ENCODE assay signal across 8 cellular contexts in genomic region chr4:83484500-83485431, GRCh38. TPM values are rescaled to one million over a fixed set of nuclear protein-coding genes. Genes with fewer than 3 reads are reported as not detected.
A peak's percentile ranks its signal among the peaks of the same experiment; 100 is the strongest.
DNase-seq lines count a peak whose midpoint lies in the region; ATAC-seq and TF ChIP-seq lines count a peak whose summit lies in the region.

Gene ABRAXAS1 (minus strand): TSS chr4:83485100. CDS start chr4:83485072, 28 bp downstream.

- peak within 1 kb of the TSS; percentile 11 for H2BK12ac ChIP-seq in trophoblast cell (ENCODE audit: low read length)

- ATAC-seq in HG02763 (IDR thresholded peaks at IDR 0.05; ENCODE audit: unreplicated experiment), result peak; percentile 98
- ATAC-seq in activated naive CD8-positive, alpha-beta T cell treated with anti-CD3 and anti-CD28 coated beads, Interleukin-2, amount 50 U/mL, for 24 hours, result peak; percentile 97

- H3K14ac ChIP-seq in trophoblast cell (ENCODE audit: low read length), result peak within 1 kb of the TSS; percentile 96

- no peaks in the 10 kb centered on the region; the same call in 1 of the 2 replicates for H3F3A ChIP-seq in SU-DHL-6 (ENCODE audit: insufficient read depth)

- peak within 1 kb of the TSS; percentile 70 for H3K4ac ChIP-seq in trophoblast cell (ENCODE audit: low read depth, low read length)

- H3K27me3 Mint-ChIP-seq in activated naive CD8-positive, alpha-beta T cell treated with anti-CD3 and anti-CD28 coated beads, Interleukin-2, amount 50 U/mL, for 24 hours, result no peaks in the 10 kb centered on the region

- peak within 1 kb of the TSS; percentile 98 for H3K4me3 Mint-ChIP-seq in activated naive CD8-positive, alpha-beta T cell treated with anti-CD3 and anti-CD28 coated beads, Interleukin-2, amount 50 U/mL, for 24 hours

- H3K4me2 ChIP-seq in SU-DHL-6 (ENCODE audit: low read depth, low read length, poor library complexity, severe bottlenecking) (peak within 1 kb of the TSS; percentile 87), trophoblast cell (ENCODE audit: low read length) (peak within 1 kb of the TSS; percentile 73)

- H3K27ac Mint-ChIP-seq in activated naive CD8-positive, alpha-beta T cell treated with anti-CD3 and anti-CD28 coated beads, Interleukin-2, amount 50 U/mL, for 24 hours, result peak within 1 kb of the TSS; percentile 99

- peak; percentile 87 to 95 for TF ChIP-seq POLR2A in tibial nerve (IDR thresholded peaks at IDR 0.05)

- peak within 1 kb of the TSS; percentile 86 for H2BK120ac ChIP-seq in trophoblast cell (ENCODE audit: insufficient read depth, low read length, poor library complexity)

- H3K18ac ChIP-seq in trophoblast cell (ENCODE audit: low read length), result peak within 1 kb of the TSS; percentile 69

- peaks cover 4% of the 10 kb centered on the region for H3K36me3 Mint-ChIP-seq in activated naive CD8-positive, alpha-beta T cell treated with anti-CD3 and anti-CD28 coated beads, Interleukin-2, amount 50 U/mL, for 24 hours (ENCODE audit: low read depth)

- H3K4me1 ChIP-seq in cardiac muscle cell (ENCODE audit: low read depth) (peaks cover 6% of the 10 kb centered on the region), trophoblast cell (ENCODE audit: control insufficient read depth in 1 of 2, insufficient read depth in 2 of 2, low read length in 2 of 2) (no peaks in the 10 kb centered on the region), tibial nerve (peaks cover 0 to 19% (median 8%) of the 10 kb centered on the region in 4 donors)

- H3K23ac ChIP-seq in trophoblast cell (ENCODE audit: low read length), result no peak within 1 kb of the TSS

- peak in 1 of 2 donors; percentile 96 for TF ChIP-seq EP300 in tibial nerve (IDR thresholded peaks at IDR 0.05)

- peak within 1 kb of the TSS; percentile 36 for H2AK5ac ChIP-seq in trophoblast cell (ENCODE audit: low read length)

- H4K20me1 ChIP-seq in SU-DHL-6 (ENCODE audit: low read depth, low read length), result no peaks in the 10 kb centered on the region

- H3K9me3 ChIP-seq in SU-DHL-6 (ENCODE audit: insufficient read depth, low read length), result no peaks in the 10 kb centered on the region
- H3K9me3 ChIP-seq in cardiac muscle cell (ENCODE audit: low read depth), result no peaks in the 10 kb centered on the region
- no peaks in the 10 kb centered on the region for H3K9me3 ChIP-seq in trophoblast cell (ENCODE audit: insufficient read depth, low read depth, low read length)
- H3K9me3 ChIP-seq in tibial nerve, result no peaks in the 10 kb centered on the region

- peak within 1 kb of the TSS; percentile 88 for H4K91ac ChIP-seq in trophoblast cell (ENCODE audit: low read depth, low read length)

- H3K9me3 Mint-ChIP-seq in activated naive CD8-positive, alpha-beta T cell treated with anti-CD3 and anti-CD28 coated beads, Interleukin-2, amount 50 U/mL, for 24 hours, result no peaks in the 10 kb centered on the region

- peak within 1 kb of the TSS; percentile 80 for H4K8ac ChIP-seq in trophoblast cell (ENCODE audit: low read depth, low read length)

- H3K9ac ChIP-seq in SU-DHL-6 (ENCODE audit: low read length) (peak within 1 kb of the TSS; percentile 75), trophoblast cell (ENCODE audit: low read length) (peak within 1 kb of the TSS; percentile 11)

- H3K79me1 ChIP-seq in trophoblast cell (ENCODE audit: low read length), result peaks cover 6% of the 10 kb centered on the region

- H2BK5ac ChIP-seq in trophoblast cell (ENCODE audit: low read depth, low read length, poor library complexity), result peak within 1 kb of the TSS; percentile 79

- H3K27ac ChIP-seq in SU-DHL-6 (ENCODE audit: low read depth, low read length) (peak within 1 kb of the TSS; percentile 61), cardiac muscle cell (peak within 1 kb of the TSS; percentile 78), trophoblast cell (ENCODE audit: low read depth, low read length) (peak within 1 kb of the TSS; percentile 80), tibial nerve (peak within 1 kb of the TSS; percentile 77 to 96 (median 90))

- peaks cover 20% of the 10 kb centered on the region for H3K4me1 Mint-ChIP-seq in activated naive CD8-positive, alpha-beta T cell treated with anti-CD3 and anti-CD28 coated beads, Interleukin-2, amount 50 U/mL, for 24 hours

- peaks cover 8% of the 10 kb centered on the region; the same call in 1 of the 2 replicates for H3K79me2 ChIP-seq in SU-DHL-6 (ENCODE audit: insufficient read depth, low read length)
- H3K79me2 ChIP-seq in trophoblast cell (ENCODE audit: control insufficient read depth, insufficient read depth, low read length, poor library complexity), result peaks cover 5% of the 10 kb centered on the region

- peak within 1 kb of the TSS; percentile 82 for H2AFZ ChIP-seq in SU-DHL-6 (ENCODE audit: low read depth, low read length, severe bottlenecking)
- peak within 1 kb of the TSS; percentile 92 for H2AFZ ChIP-seq in trophoblast cell (ENCODE audit: insufficient read depth, low read length, poor library complexity)

- H3K36me3 ChIP-seq in SU-DHL-6 (ENCODE audit: low read length) (no peaks in the 10 kb centered on the region), cardiac muscle cell (no peaks in the 10 kb centered on the region), trophoblast cell (ENCODE audit: control insufficient read depth in 1 of 2, insufficient read depth in 2 of 2, low read length in 2 of 2) (peaks cover 0 to 3% of the 10 kb centered on the region in 2 experiments), tibial nerve (peaks cover 0 to 4% (median 0%) of the 10 kb centered on the region in 3 donors)

- WGBS in trophoblast cell (ENCODE audit: extremely low coverage, insufficient coverage, insufficient read length), result no CpG with 5 or more reads among the region's 93 CpGs
- 0 to 1% methylated on average over 63 to 89 of the region's 93 CpGs for WGBS in tibial nerve, 2 donors

- H3K4me3 ChIP-seq in GM12875 (ENCODE audit: low read depth, low read length) (peak within 1 kb of the TSS; percentile 65), SU-DHL-6 (ENCODE audit: insufficient read depth, low read length, poor library complexity, severe bottlenecking) (peak within 1 kb of the TSS; percentile 75), cardiac muscle cell (peak within 1 kb of the TSS; percentile 37), trophoblast cell (ENCODE audit: low read depth, low read length) (peak within 1 kb of the TSS; percentile 86), tibial nerve (peak within 1 kb of the TSS; percentile 61 to 95 (median 81))

- DNase-seq in NCI-H1417 (lab: John Stamatoyannopoulos, UW) (peak; percentile 95 to 97 (median 97)), cardiac muscle cell (ENCODE audit: low read depth in 1 of 2, low spot score in 1 of 2) (peak; percentile 96 to 98), trophoblast cell (peak; percentile 92 to 95), tibial nerve (ENCODE audit: low spot score in 2 of 2) (peak; percentile 91 to 92)
- peak; percentile 94 for DNase-seq in activated naive CD8-positive, alpha-beta T cell treated with anti-CD3 and anti-CD28 coated beads, Interleukin-2, amount 50 U/mL, for 24 hours

- TF ChIP-seq CTCF in GM12875 (IDR thresholded peaks at IDR 0.05; ENCODE audit: borderline replicate concordance, insufficient read depth, low read depth, low read length), result no peak
- TF ChIP-seq CTCF in SU-DHL-6 (IDR thresholded peaks at IDR 0.05; ENCODE audit: insufficient read depth, low read length, poor library complexity, severe bottlenecking), result no peak
- TF ChIP-seq CTCF in cardiac muscle cell (IDR thresholded peaks at IDR 0.05; ENCODE audit: low read depth, low read length), result no peak
- peak in 1 of 5 experiments; percentile 32 for TF ChIP-seq CTCF in tibial nerve (IDR thresholded peaks at IDR 0.05)

- H3K9me2 ChIP-seq in SU-DHL-6 (replicated peaks; ENCODE audit: insufficient read depth, low read length), result no peaks in the 10 kb centered on the region

- H3K27me3 ChIP-seq in SU-DHL-6 (ENCODE audit: low read length) (no peaks in the 10 kb centered on the region), cardiac muscle cell (no peaks in the 10 kb centered on the region), trophoblast cell (ENCODE audit: insufficient read depth, low read length) (no peaks in the 10 kb centered on the region), tibial nerve (no peaks in the 10 kb centered on the region)

- H4K12ac ChIP-seq in trophoblast cell (ENCODE audit: low read depth, low read length), result peak within 1 kb of the TSS; percentile 95

RNA-seq across cellular contexts. Expression of gene ABRAXAS1, which starts in this region (rescaled TPM):
- 8.9 and 14.6 TPM in 2 replicates for total RNA-seq in cardiac muscle cell
- polyA plus RNA-seq in cardiac muscle cell, result 5.1 and 8.5 TPM in 2 replicates
- polyA plus RNA-seq in trophoblast cell (2013), result 10.2 and 10.3 TPM in 2 replicates
- total RNA-seq in tibial nerve, result 10 to 100 TPM; 10.2 to 21.0 (median 14.8) TPM

Comparison
In these comparisons a context has a peak if more than half of its experiments do, and no peak if none do; other contexts are left out.
1. Peak in every context shown above with its lines: DNase-seq, ATAC-seq, H3K4me3 ChIP-seq and H3K27ac ChIP-seq.